Comparison of ENCODE assay signal across 1 cellular context in the genomic region with DNA sequence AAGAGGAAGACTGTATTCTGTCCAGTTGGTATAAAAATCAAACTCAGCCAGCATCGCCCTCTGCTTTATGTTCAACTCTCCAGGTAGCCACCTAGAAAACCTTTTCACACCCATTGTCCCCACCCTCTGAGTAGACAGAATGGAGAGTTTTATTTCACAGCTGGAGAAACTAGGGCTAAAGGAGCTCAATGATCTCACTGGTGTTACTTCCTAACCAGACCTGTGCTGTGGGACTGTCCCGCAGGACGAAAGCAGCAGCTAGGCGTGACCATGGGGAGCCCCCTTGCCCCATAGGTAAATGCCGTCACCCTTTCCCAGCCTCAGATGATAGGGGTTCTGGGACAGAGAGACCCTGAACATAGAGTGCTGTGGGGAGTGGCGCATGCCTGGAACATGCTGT.
TF ChIP-seq lines count a peak whose summit lies in the region.

No MANE protein-coding gene starts in this region.

TF ChIP-seq in GM12878, 131 proteins besides CTCF, POLR2A, EP300 and RAD21 (continued from another document):
- TF ChIP-seq, protein P1, sequence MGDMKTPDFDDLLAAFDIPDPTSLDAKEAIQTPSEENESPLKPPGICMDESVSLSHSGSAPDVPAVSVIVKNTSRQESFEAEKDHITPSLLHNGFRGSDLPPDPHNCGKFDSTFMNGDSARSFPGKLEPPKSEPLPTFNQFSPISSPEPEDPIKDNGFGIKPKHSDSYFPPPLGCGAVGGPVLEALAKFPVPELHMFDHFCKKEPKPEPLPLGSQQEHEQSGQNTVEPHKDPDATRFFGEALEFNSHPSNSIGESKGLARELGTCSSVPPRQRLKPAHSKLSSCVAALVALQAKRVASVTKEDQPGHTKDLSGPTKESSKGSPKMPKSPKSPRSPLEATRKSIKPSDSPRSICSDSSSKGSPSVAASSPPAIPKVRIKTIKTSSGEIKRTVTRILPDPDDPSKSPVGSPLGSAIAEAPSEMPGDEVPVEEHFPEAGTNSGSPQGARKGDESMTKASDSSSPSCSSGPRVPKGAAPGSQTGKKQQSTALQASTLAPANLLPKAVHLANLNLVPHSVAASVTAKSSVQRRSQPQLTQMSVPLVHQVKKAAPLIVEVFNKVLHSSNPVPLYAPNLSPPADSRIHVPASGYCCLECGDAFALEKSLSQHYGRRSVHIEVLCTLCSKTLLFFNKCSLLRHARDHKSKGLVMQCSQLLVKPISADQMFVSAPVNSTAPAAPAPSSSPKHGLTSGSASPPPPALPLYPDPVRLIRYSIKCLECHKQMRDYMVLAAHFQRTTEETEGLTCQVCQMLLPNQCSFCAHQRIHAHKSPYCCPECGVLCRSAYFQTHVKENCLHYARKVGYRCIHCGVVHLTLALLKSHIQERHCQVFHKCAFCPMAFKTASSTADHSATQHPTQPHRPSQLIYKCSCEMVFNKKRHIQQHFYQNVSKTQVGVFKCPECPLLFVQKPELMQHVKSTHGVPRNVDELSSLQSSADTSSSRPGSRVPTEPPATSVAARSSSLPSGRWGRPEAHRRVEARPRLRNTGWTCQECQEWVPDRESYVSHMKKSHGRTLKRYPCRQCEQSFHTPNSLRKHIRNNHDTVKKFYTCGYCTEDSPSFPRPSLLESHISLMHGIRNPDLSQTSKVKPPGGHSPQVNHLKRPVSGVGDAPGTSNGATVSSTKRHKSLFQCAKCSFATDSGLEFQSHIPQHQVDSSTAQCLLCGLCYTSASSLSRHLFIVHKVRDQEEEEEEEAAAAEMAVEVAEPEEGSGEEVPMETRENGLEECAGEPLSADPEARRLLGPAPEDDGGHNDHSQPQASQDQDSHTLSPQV (IDR thresholded peaks at IDR 0.05) = no peak
- TF ChIP-seq, protein P2, sequence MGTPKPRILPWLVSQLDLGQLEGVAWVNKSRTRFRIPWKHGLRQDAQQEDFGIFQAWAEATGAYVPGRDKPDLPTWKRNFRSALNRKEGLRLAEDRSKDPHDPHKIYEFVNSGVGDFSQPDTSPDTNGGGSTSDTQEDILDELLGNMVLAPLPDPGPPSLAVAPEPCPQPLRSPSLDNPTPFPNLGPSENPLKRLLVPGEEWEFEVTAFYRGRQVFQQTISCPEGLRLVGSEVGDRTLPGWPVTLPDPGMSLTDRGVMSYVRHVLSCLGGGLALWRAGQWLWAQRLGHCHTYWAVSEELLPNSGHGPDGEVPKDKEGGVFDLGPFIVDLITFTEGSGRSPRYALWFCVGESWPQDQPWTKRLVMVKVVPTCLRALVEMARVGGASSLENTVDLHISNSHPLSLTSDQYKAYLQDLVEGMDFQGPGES (IDR thresholded peaks at IDR 0.05) = no peak
- no peak for TF ChIP-seq ESRRA (IDR thresholded peaks at IDR 0.05; ENCODE audit: low read length)
